In genomic region chr19:5829567-5830315, GRCh38 we compare ENCODE assay signal across 11 cellular contexts. TPM values are rescaled to one million over a fixed set of nuclear protein-coding genes. Genes with fewer than 3 reads are reported as not detected.
A peak's percentile ranks its signal among the peaks of the same experiment; 100 is the strongest.
DNase-seq lines count a peak whose midpoint lies in the region; ATAC-seq, FAIRE-seq and TF ChIP-seq lines count a peak whose summit lies in the region.
"Had no signal": no experiment of that assay in that cellular context is flagged by ENCODE, and none has a peak within 500 bp of the region (broad histone marks: within the 10 kb centered on the region; RNA-seq: fewer than 3 reads in every experiment).

No MANE protein-coding gene starts in this region.

- H3K79me2 ChIP-seq in H9 (ENCODE audit: insufficient read depth, low read length) (no peaks in the 10 kb centered on the region), GM12878 (ENCODE audit: control insufficient read depth, insufficient read depth, low read length) (no peaks in the 10 kb centered on the region)

- no peak overlapping the region for H3K14ac ChIP-seq in H9 (ENCODE audit: insufficient read depth, low read length)

- no peak overlapping the region for H2BK20ac ChIP-seq in H9 (ENCODE audit: low read depth, low read length, poor library complexity, severe bottlenecking)

- no peak for TF ChIP-seq RAD21 in GM12878 (IDR thresholded peaks at IDR 0.05; ENCODE audit: insufficient read depth, low read depth, low read length)

- H4K20me1 ChIP-seq in H9 (ENCODE audit: control insufficient read depth, insufficient read depth, insufficient read length) (no peaks in the 10 kb centered on the region), GM12878 (ENCODE audit: control insufficient read depth, insufficient read depth) (no peaks in the 10 kb centered on the region)

- H3K23ac ChIP-seq in H9 (ENCODE audit: insufficient read length, low read depth, low read length), result no peak overlapping the region

- DNase-seq in BE2C (no peak), H9 (no peak), GM12878 (ENCODE audit: low read depth, low spot score) (no peak), urothelium cell line (ENCODE audit: low spot score) (no peak), nucleus accumbens (lab: John Stamatoyannopoulos, UW) (no peak), prostate gland (ENCODE audit: low spot score) (no peak)

- no peak overlapping the region for H3K4ac ChIP-seq in H9 (ENCODE audit: low read depth, low read length)

- SMC1A ChIA-PET in GM12878 (lab: Charles Lee; ENCODE audit: uncharacterized antibody, unreplicated experiment), result no interaction called here

- TF ChIP-seq POLR2A in GM12878 (IDR thresholded peaks at IDR 0.05; ENCODE audit: low read depth, low read length) (no peak), prostate gland (IDR thresholded peaks at IDR 0.05) (no peak)

- no peak overlapping the region for H3K56ac ChIP-seq in H9 (ENCODE audit: insufficient read length, low read depth, low read length)

- peaks cover 33% of the 10 kb centered on the region for H3K27me3 Mint-ChIP-seq in H9 (ENCODE audit: low read depth)

- no peaks in the 10 kb centered on the region for H3K36me3 ChIP-seq in BE2C
- H3K36me3 ChIP-seq in GM12878 (ENCODE audit: control insufficient read depth in 2 of 2, insufficient read depth in 2 of 2, low read length in 1 of 2), result no peaks in the 10 kb centered on the region
- H3K36me3 ChIP-seq in mesodermal cell (ENCODE audit: control insufficient read depth, insufficient read depth, low read length), result no peaks in the 10 kb centered on the region
- H3K36me3 ChIP-seq in prostate gland, result no peaks in the 10 kb centered on the region

- no peak overlapping the region for H2BK15ac ChIP-seq in H9 (ENCODE audit: low read depth, low read length)

- POLR2A ChIA-PET in GM12878 (lab: Charles Lee), result interaction anchor here (0.7 kb wide), 1 partner anchor 362 kb away, joined by 7 read pairs; no protein-coding TSS in a partner anchor

- no peak overlapping the region for H4K5ac ChIP-seq in H9 (ENCODE audit: insufficient read length, low read depth, low read length)

- no peak overlapping the region for H4K91ac ChIP-seq in H9 (ENCODE audit: insufficient read length, low read depth, low read length)

- ATAC-seq in GM12878, result no peak
- ATAC-seq in GM21619 (IDR thresholded peaks at IDR 0.05; ENCODE audit: unreplicated experiment), result no peak

- no peak for FAIRE-seq in GM12878 (lab: Jason Lieb, UNC)
- FAIRE-seq in urothelium cell line (lab: Jason Lieb, UNC), result no peak
- FAIRE-seq: GM18507 had no signal

- TF ChIP-seq CTCF in BE2C (IDR thresholded peaks at IDR 0.05; ENCODE audit: low read depth, low read length) (no peak), H9 (conservative IDR thresholded peaks at IDR 0.05) (no peak), GM12878 (IDR thresholded peaks at IDR 0.05 in 2 of 3, conservative IDR thresholded peaks at IDR 0.05 in 1 of 3; ENCODE audit: control insufficient read depth in 2 of 3, extremely low read depth in 1 of 3, insufficient read depth in 1 of 3, low read depth in 3 of 3, low read length in 3 of 3) (no peak), prostate gland (IDR thresholded peaks at IDR 0.05) (no peak)

- RAD21 ChIA-PET in GM12878 (lab: Charles Lee; ENCODE audit: unreplicated experiment), result no interaction called here

- H2AFZ ChIP-seq in H9 (ENCODE audit: low read length), result no peak overlapping the region
- no peak overlapping the region for H2AFZ ChIP-seq in GM12878 (ENCODE audit: control insufficient read depth, low read depth, low read length)

- peak overlapping the region; percentile 50 to 64; a peak in 4 of 5 replicates for H3K4me3 Mint-ChIP-seq in H9

- no CpG with 5 or more reads among the region's 34 CpGs for WGBS in H9 (ENCODE audit: extremely low coverage, insufficient read length, low lambda C conversion rate)
- WGBS in GM12878 (ENCODE audit: insufficient coverage, insufficient replicate concordance, low lambda C conversion rate, missing lambda C conversion rate), result 69% methylated on average over 31 of the region's 34 CpGs
- WGBS in mesodermal cell (ENCODE audit: insufficient coverage in 2 of 2), 2 experiments, result 87 to 90% methylated on average over 21 to 26 of the region's 34 CpGs
- WGBS in prostate gland, result 63% methylated on average over 31 of the region's 34 CpGs

- H3K4me1 Mint-ChIP-seq in H9, result peaks cover 2 to 16% of the 10 kb centered on the region in 2 experiments; a peak in 2 of 4 replicates

- H2BK5ac ChIP-seq in H9 (ENCODE audit: insufficient read length, low read length), result no peak overlapping the region

- CTCF ChIA-PET in GM12878 (lab: Yijun Ruan, JAX), result interaction anchor here (2.7 kb wide), 1 partner anchor 26 kb away, joined by 10 read pairs; no protein-coding TSS in a partner anchor

- H3K4me1 ChIP-seq in BE2C, result peaks cover 12% of the 10 kb centered on the region
- no peaks in the 10 kb centered on the region for H3K4me1 ChIP-seq in H9 (ENCODE audit: insufficient read depth, low read length)
- H3K4me1 ChIP-seq in GM12878 (ENCODE audit: control insufficient read depth, insufficient read depth, low read length), result peaks cover 24% of the 10 kb centered on the region
- H3K4me1 ChIP-seq in mesodermal cell (ENCODE audit: control insufficient read depth, insufficient read depth, low read length, poor library complexity, severe bottlenecking), result no peaks in the 10 kb centered on the region
- H3K4me1 ChIP-seq in prostate gland (replicated peaks), result no peaks in the 10 kb centered on the region

- no peaks in the 10 kb centered on the region for H3K36me3 Mint-ChIP-seq in H9 (ENCODE audit: insufficient read depth in 1 of 3, low read depth in 3 of 3)

- no peak for TF ChIP-seq EP300 in GM12878 (IDR thresholded peaks at IDR 0.05; ENCODE audit: borderline replicate concordance in 1 of 2, control insufficient read depth in 1 of 2, low read depth in 2 of 2, low read length in 2 of 2)

- peak overlapping the region; percentile 83 for H3K4me3 ChIP-seq in BE2C (ENCODE audit: low read depth, low read length)
- no peak overlapping the region for H3K4me3 ChIP-seq in GM12878
- no peak overlapping the region for H3K4me3 ChIP-seq in mesodermal cell (ENCODE audit: extremely low read depth, insufficient read depth, low read length, poor library complexity, severe bottlenecking)
- no peak overlapping the region for H3K4me3 ChIP-seq in prostate gland

- H3K23me2 ChIP-seq in H9 (ENCODE audit: insufficient read length, low read depth, low read length, poor library complexity, severe bottlenecking), result peaks cover 12% of the 10 kb centered on the region

- H3T11ph ChIP-seq in H9 (ENCODE audit: low read length), result no peak overlapping the region

- H3K27ac Mint-ChIP-seq in H9, result peak overlapping the region in 2 of 3 experiments; percentile 31 to 35; a peak in 1 of 7 replicates

- H4K8ac ChIP-seq in H9 (replicated peaks; ENCODE audit: insufficient read length, low read depth, low read length), result no peak overlapping the region

- H3K4me2 ChIP-seq in H9 (ENCODE audit: insufficient read depth, insufficient read length, low read length) (peak overlapping the region; percentile 85), GM12878 (ENCODE audit: control insufficient read depth, insufficient read depth) (peak overlapping the region; percentile 93; the same call in 1 of the 2 replicates)

- H2AK5ac ChIP-seq in H9 (ENCODE audit: insufficient read length, low read length), result no peak overlapping the region

- BruUV-seq in GM12878 (replicated peaks; lab: Mats Ljungman, UMichigan), result no TSS peak

- H3K9me3 Mint-ChIP-seq in H9, result no peaks in the 10 kb centered on the region; a peak in 2 of 5 replicates

- no peaks in the 10 kb centered on the region for H3K27me3 ChIP-seq in BE2C
- no peaks in the 10 kb centered on the region for H3K27me3 ChIP-seq in H9 (ENCODE audit: insufficient read depth, low read length)
- H3K27me3 ChIP-seq in GM12878 (replicated peaks in 1 of 2; ENCODE audit: control insufficient read depth in 2 of 2, insufficient read depth in 2 of 2, low read length in 1 of 2), result peaks cover 0 to 4% of the 10 kb centered on the region in 2 experiments; a peak in 2 of 4 replicates
- no peaks in the 10 kb centered on the region for H3K27me3 ChIP-seq in prostate gland (replicated peaks; ENCODE audit: insufficient read depth)

- no peak overlapping the region for H3K27ac ChIP-seq in H9 (ENCODE audit: insufficient read length, low read depth, low read length)
- no peak overlapping the region for H3K27ac ChIP-seq in GM12878 (ENCODE audit: control insufficient read depth, insufficient read depth)
- H3K27ac ChIP-seq in mesodermal cell (ENCODE audit: low read depth, low read length, severe bottlenecking), result peak overlapping the region; percentile 97
- peak overlapping the region in 1 of 2 donors; percentile 49 for H3K27ac ChIP-seq in prostate gland

- no peaks in the 10 kb centered on the region for H3K79me1 ChIP-seq in H9 (ENCODE audit: insufficient read depth, low read depth, low read length, poor library complexity, severe bottlenecking)

- H2BK12ac ChIP-seq in H9 (ENCODE audit: insufficient read length, low read depth, low read length), result no peak overlapping the region

- intact Hi-C loops in GM12878 (cut with micrococcal nuclease; ENCODE audit: unreplicated experiment) (no loop called here), prostate gland (cut with DNase I) (loop anchor here (2.0 kb wide), 2 partner anchors 25 to 63 kb away; partner anchors contain the start of gene NRTN)

- in situ Hi-C loops in GM12878 (cut with MboI), result no loop called here

- H3K9me3 ChIP-seq in BE2C, result no peaks in the 10 kb centered on the region
- no peaks in the 10 kb centered on the region for H3K9me3 ChIP-seq in H9 (ENCODE audit: control insufficient read depth, low read depth, low read length)
- no peaks in the 10 kb centered on the region for H3K9me3 ChIP-seq in GM12878 (replicated peaks; ENCODE audit: control insufficient read depth, insufficient read depth, low read length)
- H3K9me3 ChIP-seq in mesodermal cell (ENCODE audit: control insufficient read depth, low read length), result no peaks in the 10 kb centered on the region
- H3K9me3 ChIP-seq in prostate gland, result no peaks in the 10 kb centered on the region

- no peak overlapping the region for H2BK120ac ChIP-seq in H9 (ENCODE audit: low read depth, low read length, poor library complexity, severe bottlenecking)

- H3K9ac ChIP-seq in H9 (ENCODE audit: extremely low read depth, insufficient read length, low read length) (no peak overlapping the region), GM12878 (ENCODE audit: control insufficient read depth, insufficient read depth, low read length) (no peak overlapping the region)

- no peak overlapping the region for H3K18ac ChIP-seq in H9 (ENCODE audit: insufficient read length, low read depth, low read length)

RNA-seq across cellular contexts. Expression of gene FUT6, which starts 9.8 kb away (rescaled TPM):
- not detected for polyA plus RNA-seq in BE2C (2012; ENCODE audit: insufficient read depth, insufficient read length, low read depth)
- total RNA-seq in H9 (2021) (0.13 TPM in 1 of 2 replicates, not detected in the other), GM12878 (2014; rRNA removed) (not detected in 2 replicates), GM12878 (2014; rRNA removed; fragmentation: Illumina TruSeq; extraction: Trizol) (not detected in 2 replicates), GM12878 (2021) (not detected in 2 replicates), prostate gland (under 1 TPM in 1 of 2 donors, not detected in 1; 0.62 TPM)
- total RNA-seq in GM12878 (2013; cell fraction: nucleolus; rRNA removed), result 0.39 and 0.42 TPM in 2 replicates
- not detected for polyA plus RNA-seq in GM12878 (2011; ENCODE audit: low read depth)
- polyA plus RNA-seq in GM12878 (2011; rRNA removed) (not detected in 2 replicates), GM12878 (2014; fragmentation: Illumina TruSeq; extraction: Trizol) (not detected in 2 replicates), GM12878 (2014; fragmentation: Nextera tagmentation; extraction: Ambion mirVana) (not detected), GM12878 (2014; rRNA removed) (not detected in 2 replicates), GM12878 (2016; fragmentation: Nextera tagmentation; extraction: Ambion mirVana) (not detected)
- polyA plus RNA-seq in GM12878 (2011; cell fraction: cytosol; rRNA removed), result not detected in 2 replicates
- polyA plus RNA-seq in GM12878 (2011; cell fraction: nucleus; rRNA removed), result not detected in 2 replicates
- polyA plus RNA-seq in GM12878 (2012), result not detected in 2 replicates
- not detected in 2 replicates for polyA minus RNA-seq in GM12878 (2011; rRNA and poly(A)+ RNA removed)
- not detected in 2 replicates for polyA minus RNA-seq in GM12878 (2011; cell fraction: cytosol; rRNA and poly(A)+ RNA removed)
- polyA minus RNA-seq in GM12878 (2011; cell fraction: nucleus; rRNA and poly(A)+ RNA removed), result not detected in 2 replicates
- polyA plus RNA-seq in mesodermal cell (2013, experiment 1 of 2), result not detected
- not detected for polyA plus RNA-seq in mesodermal cell (2013, experiment 2 of 2)

RNA-seq across cellular contexts. Expression of gene FUT3, which starts 21.5 kb away (rescaled TPM):
- polyA plus RNA-seq in BE2C (2012; ENCODE audit: insufficient read depth, insufficient read length, low read depth), result not detected
- total RNA-seq in H9 (2021), result not detected in 2 replicates
- 0.33 TPM in 1 of 2 replicates, not detected in the other for total RNA-seq in GM12878 (2013; cell fraction: nucleolus; rRNA removed)
- not detected in 2 replicates for total RNA-seq in GM12878 (2014; rRNA removed)
- total RNA-seq in GM12878 (2014; rRNA removed; fragmentation: Illumina TruSeq; extraction: Trizol), result not detected in 2 replicates
- 0.31 TPM in 1 of 2 replicates, not detected in the other for total RNA-seq in GM12878 (2021)
- not detected for polyA plus RNA-seq in GM12878 (2011; ENCODE audit: low read depth)
- not detected in 2 replicates for polyA plus RNA-seq in GM12878 (2011; rRNA removed)
- polyA plus RNA-seq in GM12878 (2011; cell fraction: cytosol; rRNA removed), result 0.16 TPM in 1 of 2 replicates, not detected in the other
- 0.34 TPM in 1 of 2 replicates, not detected in the other for polyA plus RNA-seq in GM12878 (2011; cell fraction: nucleus; rRNA removed)
- 0.38 and 0.47 TPM in 2 replicates for polyA plus RNA-seq in GM12878 (2012)
- polyA plus RNA-seq in GM12878 (2014; fragmentation: Illumina TruSeq; extraction: Trizol), result 0.07 TPM in 1 of 2 replicates, not detected in the other
- polyA plus RNA-seq in GM12878 (2014; fragmentation: Nextera tagmentation; extraction: Ambion mirVana), result not detected
- 0.04 and 0.10 TPM in 2 replicates for polyA plus RNA-seq in GM12878 (2014; rRNA removed)
- polyA plus RNA-seq in GM12878 (2016; fragmentation: Nextera tagmentation; extraction: Ambion mirVana), result not detected
- not detected in 2 replicates for polyA minus RNA-seq in GM12878 (2011; rRNA and poly(A)+ RNA removed)
- polyA minus RNA-seq in GM12878 (2011; cell fraction: cytosol; rRNA and poly(A)+ RNA removed), result not detected in 2 replicates
- not detected in 2 replicates for polyA minus RNA-seq in GM12878 (2011; cell fraction: nucleus; rRNA and poly(A)+ RNA removed)
- polyA plus RNA-seq in mesodermal cell (2013, experiment 1 of 2), result not detected
- polyA plus RNA-seq in mesodermal cell (2013, experiment 2 of 2), result not detected
- total RNA-seq in prostate gland, result 1 to 10 TPM; 1.4 to 2.1 TPM

RNA-seq across cellular contexts. Expression of gene NRTN, which starts 24.9 kb away (rescaled TPM):
- polyA plus RNA-seq in BE2C (2012; ENCODE audit: insufficient read depth, insufficient read length, low read depth), result 4.5 TPM
- total RNA-seq in H9 (2021), result 4.5 and 4.6 TPM in 2 replicates
- total RNA-seq in GM12878 (2013; cell fraction: nucleolus; rRNA removed), result not detected in 2 replicates
- not detected in 2 replicates for total RNA-seq in GM12878 (2014; rRNA removed)
- not detected in 2 replicates for total RNA-seq in GM12878 (2014; rRNA removed; fragmentation: Illumina TruSeq; extraction: Trizol)
- total RNA-seq in GM12878 (2021), result not detected in 2 replicates
- not detected for polyA plus RNA-seq in GM12878 (2011; ENCODE audit: low read depth)
- polyA plus RNA-seq in GM12878 (2011; rRNA removed), result not detected in 2 replicates
- not detected in 2 replicates for polyA plus RNA-seq in GM12878 (2011; cell fraction: cytosol; rRNA removed)
- polyA plus RNA-seq in GM12878 (2011; cell fraction: nucleus; rRNA removed), result not detected in 2 replicates
- polyA plus RNA-seq in GM12878 (2012), result not detected in 2 replicates
- polyA plus RNA-seq in GM12878 (2014; fragmentation: Illumina TruSeq; extraction: Trizol), result not detected in 2 replicates
- polyA plus RNA-seq in GM12878 (2014; fragmentation: Nextera tagmentation; extraction: Ambion mirVana), result not detected
- polyA plus RNA-seq in GM12878 (2014; rRNA removed), result 0.28 TPM in 1 of 2 replicates, not detected in the other
- not detected for polyA plus RNA-seq in GM12878 (2016; fragmentation: Nextera tagmentation; extraction: Ambion mirVana)
- not detected in 2 replicates for polyA minus RNA-seq in GM12878 (2011; rRNA and poly(A)+ RNA removed)
- polyA minus RNA-seq in GM12878 (2011; cell fraction: cytosol; rRNA and poly(A)+ RNA removed), result not detected in 2 replicates
- not detected in 2 replicates for polyA minus RNA-seq in GM12878 (2011; cell fraction: nucleus; rRNA and poly(A)+ RNA removed)
- 2.1 TPM for polyA plus RNA-seq in mesodermal cell (2013, experiment 1 of 2)
- 3.0 TPM for polyA plus RNA-seq in mesodermal cell (2013, experiment 2 of 2)
- 10 to 100 TPM in 1 of 2 donors, 1 to 10 TPM in 1; 9.7 to 12.9 TPM for total RNA-seq in prostate gland

RNA-seq across cellular contexts. Expression of gene DUS3L, which starts 38.8 kb away (rescaled TPM):
- polyA plus RNA-seq in BE2C (2012; ENCODE audit: insufficient read depth, insufficient read length, low read depth), result 184 TPM
- total RNA-seq in H9 (2021), result 61.8 and 67.0 TPM in 2 replicates
- 40.0 and 53.9 TPM in 2 replicates for total RNA-seq in GM12878 (2013; cell fraction: nucleolus; rRNA removed)
- total RNA-seq in GM12878 (2014; rRNA removed), result 31.4 and 34.1 TPM in 2 replicates
- total RNA-seq in GM12878 (2014; rRNA removed; fragmentation: Illumina TruSeq; extraction: Trizol), result 23.7 and 24.2 TPM in 2 replicates
- total RNA-seq in GM12878 (2021), result 36.9 and 47.6 TPM in 2 replicates
- polyA plus RNA-seq in GM12878 (2011; ENCODE audit: low read depth), result 68.1 TPM
- polyA plus RNA-seq in GM12878 (2011; rRNA removed), result 14.2 and 22.4 TPM in 2 replicates
- 29.2 and 47.8 TPM in 2 replicates for polyA plus RNA-seq in GM12878 (2011; cell fraction: cytosol; rRNA removed)
- polyA plus RNA-seq in GM12878 (2011; cell fraction: nucleus; rRNA removed), result 122 and 160 TPM in 2 replicates
- 17.6 and 46.6 TPM in 2 replicates for polyA plus RNA-seq in GM12878 (2012)
- polyA plus RNA-seq in GM12878 (2014; fragmentation: Illumina TruSeq; extraction: Trizol), result 9.8 and 28.0 TPM in 2 replicates
- 1 to 10 TPM in 1 of 2 experiments, under 1 TPM in 1; 0.64 to 1.5 TPM for polyA plus RNA-seq in GM12878 (2014; fragmentation: Nextera tagmentation; extraction: Ambion mirVana)
- polyA plus RNA-seq in GM12878 (2014; rRNA removed), result 43.8 and 53.2 TPM in 2 replicates
- 10 to 100 TPM; 37.6 to 38.1 TPM for polyA plus RNA-seq in GM12878 (2016; fragmentation: Nextera tagmentation; extraction: Ambion mirVana)
- 20.3 and 29.6 TPM in 2 replicates for polyA minus RNA-seq in GM12878 (2011; rRNA and poly(A)+ RNA removed)
- polyA minus RNA-seq in GM12878 (2011; cell fraction: cytosol; rRNA and poly(A)+ RNA removed), result 22.1 and 36.8 TPM in 2 replicates
- polyA minus RNA-seq in GM12878 (2011; cell fraction: nucleus; rRNA and poly(A)+ RNA removed), result 20.7 and 39.2 TPM in 2 replicates
- 15.4 TPM for polyA plus RNA-seq in mesodermal cell (2013, experiment 1 of 2)
- 10.7 TPM for polyA plus RNA-seq in mesodermal cell (2013, experiment 2 of 2)
- total RNA-seq in prostate gland, result 10 to 100 TPM; 43.8 to 57.5 TPM

RNA-seq across cellular contexts. Expression of gene FUT5, which starts 40.6 kb away (rescaled TPM):
- polyA plus RNA-seq in BE2C (2012; ENCODE audit: insufficient read depth, insufficient read length, low read depth), result not detected
- total RNA-seq in H9 (2021), result not detected in 2 replicates
- total RNA-seq in GM12878 (2013; cell fraction: nucleolus; rRNA removed), result 1.1 TPM in 2 replicates
- not detected in 2 replicates for total RNA-seq in GM12878 (2014; rRNA removed)
- total RNA-seq in GM12878 (2014; rRNA removed; fragmentation: Illumina TruSeq; extraction: Trizol), result not detected in 2 replicates
- not detected in 2 replicates for total RNA-seq in GM12878 (2021)
- not detected for polyA plus RNA-seq in GM12878 (2011; ENCODE audit: low read depth)
- polyA plus RNA-seq in GM12878 (2011; rRNA removed), result not detected in 2 replicates
- not detected in 2 replicates for polyA plus RNA-seq in GM12878 (2011; cell fraction: cytosol; rRNA removed)
- polyA plus RNA-seq in GM12878 (2011; cell fraction: nucleus; rRNA removed), result not detected in 2 replicates
- 0.07 TPM in 1 of 2 replicates, not detected in the other for polyA plus RNA-seq in GM12878 (2012)
- polyA plus RNA-seq in GM12878 (2014; fragmentation: Illumina TruSeq; extraction: Trizol), result not detected in 2 replicates
- not detected for polyA plus RNA-seq in GM12878 (2014; fragmentation: Nextera tagmentation; extraction: Ambion mirVana)
- not detected in 2 replicates for polyA plus RNA-seq in GM12878 (2014; rRNA removed)
- not detected for polyA plus RNA-seq in GM12878 (2016; fragmentation: Nextera tagmentation; extraction: Ambion mirVana)
- not detected in 2 replicates for polyA minus RNA-seq in GM12878 (2011; rRNA and poly(A)+ RNA removed)
- polyA minus RNA-seq in GM12878 (2011; cell fraction: cytosol; rRNA and poly(A)+ RNA removed), result not detected in 2 replicates
- 0.12 TPM in 1 of 2 replicates, not detected in the other for polyA minus RNA-seq in GM12878 (2011; cell fraction: nucleus; rRNA and poly(A)+ RNA removed)
- polyA plus RNA-seq in mesodermal cell (2013, experiment 1 of 2), result not detected
- polyA plus RNA-seq in mesodermal cell (2013, experiment 2 of 2), result not detected
- total RNA-seq in prostate gland, result not detected
- total RNA-seq: lower leg skin had no signal
- polyA plus RNA-seq: adipose tissue had no signal
